ENCODE assay signal across 12 cellular contexts in genomic region chr13:73061478-73062275, GRCh38. TPM values are rescaled to one million over a fixed set of nuclear protein-coding genes. Genes with fewer than 3 reads are reported as not detected.
DNase-seq lines count a peak whose midpoint lies in the region; ATAC-seq and TF ChIP-seq lines count a peak whose summit lies in the region.
"Had no signal": no experiment of that assay in that cellular context is flagged by ENCODE, and none has a peak within 500 bp of the region (broad histone marks: within the 10 kb centered on the region; RNA-seq: fewer than 3 reads in every experiment).

No MANE protein-coding gene starts in this region.

- ATAC-seq in left ventricle myocardium superior = no peak
- ATAC-seq: stimulated activated naive CD8-positive, alpha-beta T cell treated with anti-CD3 and anti-CD28 coated beads, Interleukin-15, amount 100 ng/mL, for 72 hours had no signal

- H3K36me3 ChIP-seq in left ventricle myocardium inferior (no peaks in the 10 kb centered on the region), endocrine pancreas (ENCODE audit: control insufficient read depth, insufficient read depth, low read length) (no peaks in the 10 kb centered on the region), muscle layer of duodenum (ENCODE audit: control insufficient read depth in 1 of 2, insufficient read depth in 2 of 2, low read length in 2 of 2) (peaks cover 0 to 6% of the 10 kb centered on the region in 2 donors), vagina (peaks cover 0 to 8% of the 10 kb centered on the region in 2 donors)

- no peak for TF ChIP-seq POLR2A in vagina (IDR thresholded peaks at IDR 0.05)

- TF ChIP-seq CTCF in left ventricle myocardium inferior (IDR thresholded peaks at IDR 0.05; ENCODE audit: borderline replicate concordance) (no peak), vagina (IDR thresholded peaks at IDR 0.05) (no peak)

- no peak for DNase-seq in left ventricle myocardium inferior
- DNase-seq in left ventricle myocardium superior = no peak
- DNase-seq in vagina (ENCODE audit: extremely low spot score in 2 of 2) = no peak
- DNase-seq in effector CD8-positive, alpha-beta T cell (lab: John Stamatoyannopoulos, UW) = no peak
- DNase-seq in AG08395 (ENCODE audit: low spot score) = no peak
- DNase-seq in activated CD4-positive, alpha-beta T cell treated with anti-CD3 and anti-CD28 coated beads, Interleukin-2, amount 50 U/mL, for 48 hours = no peak
- DNase-seq: activated T-cell treated with anti-CD3 and anti-CD28 coated beads for 4 hours; H9; stimulated activated naive CD8-positive, alpha-beta T cell treated with anti-CD3 and anti-CD28 coated beads, Interleukin-15, amount 100 ng/mL, for 72 hours had no signal

- intact Hi-C loops in left ventricle myocardium inferior (cut with micrococcal nuclease) = no loop called here
- intact Hi-C loops in left ventricle myocardium superior (cut with micrococcal nuclease) = no loop called here
- intact Hi-C loops in vagina (cut with DNase I) = loop anchor here (5.0 kb wide), 1 partner anchor 986 kb away; no protein-coding TSS in a partner anchor

- no peak overlapping the region for H3K9ac ChIP-seq in endocrine pancreas (ENCODE audit: control insufficient read depth, insufficient read depth, low read length)

- H3K27me3 ChIP-seq in left ventricle myocardium inferior (ENCODE audit: low read depth) (peaks cover 12% of the 10 kb centered on the region), endocrine pancreas (ENCODE audit: control insufficient read depth, insufficient read depth, low read length) (no peaks in the 10 kb centered on the region), muscle layer of duodenum (ENCODE audit: low read depth, low read length) (peaks cover 4% of the 10 kb centered on the region), vagina (no peaks in the 10 kb centered on the region)

- H3K27ac ChIP-seq in left ventricle myocardium inferior (replicated peaks) = no peak overlapping the region
- H3K27ac ChIP-seq in muscle layer of duodenum (ENCODE audit: low read length) = peak overlapping the region; percentile 76
- peak overlapping the region; percentile 27 for H3K27ac ChIP-seq in vagina

- H3K4me1 ChIP-seq in left ventricle myocardium inferior = peaks cover 26% of the 10 kb centered on the region
- H3K4me1 ChIP-seq in endocrine pancreas (ENCODE audit: control insufficient read depth, insufficient read depth, low read length) = peaks cover 6% of the 10 kb centered on the region
- H3K4me1 ChIP-seq in muscle layer of duodenum (ENCODE audit: control insufficient read depth in 1 of 2, insufficient read depth in 2 of 2, low read length in 2 of 2) = peaks cover 0 to 5% of the 10 kb centered on the region in 2 donors
- H3K4me1 ChIP-seq in vagina = peaks cover 12% of the 10 kb centered on the region

- H3K4me3 ChIP-seq in left ventricle myocardium inferior (peak overlapping the region; percentile 87), endocrine pancreas (ENCODE audit: control insufficient read depth, insufficient read depth, low read length) (peak overlapping the region; percentile 82), muscle layer of duodenum (ENCODE audit: low read depth in 1 of 2, low read length in 2 of 2) (peak overlapping the region in 1 of 2 donors; percentile 58), vagina (peak overlapping the region in 1 of 2 donors; percentile 73)

- H3K9me3 ChIP-seq in left ventricle myocardium inferior (replicated peaks) = no peaks in the 10 kb centered on the region
- no peaks in the 10 kb centered on the region for H3K9me3 ChIP-seq in endocrine pancreas (ENCODE audit: control insufficient read depth, low read length)
- no peaks in the 10 kb centered on the region for H3K9me3 ChIP-seq in muscle layer of duodenum (ENCODE audit: control insufficient read depth in 1 of 2, low read length in 2 of 2)
- no peaks in the 10 kb centered on the region for H3K9me3 ChIP-seq in vagina

RNA-seq across cellular contexts. Expression of gene KLF5, which starts 2.9 kb away (rescaled TPM):
- 1.1 TPM for total RNA-seq in left ventricle myocardium inferior
- 0.89 TPM for total RNA-seq in left ventricle myocardium superior
- 76.1 TPM for total RNA-seq in vagina
- total RNA-seq: G401 had no signal

Comparison
In these comparisons a context has a peak if more than half of its experiments do, and no peak if none do; other contexts are left out.
1. RNA of gene KLF5, which starts 2.9 kb away (total RNA-seq): 76.1 TPM in vagina (single experiment); 1.1 TPM in left ventricle myocardium inferior (single experiment) and 0.89 TPM in left ventricle myocardium superior (single experiment); every median in the first group is over 10 times any median in the second.